ENCODE assay signal across 16 cellular contexts in the genomic region with DNA sequence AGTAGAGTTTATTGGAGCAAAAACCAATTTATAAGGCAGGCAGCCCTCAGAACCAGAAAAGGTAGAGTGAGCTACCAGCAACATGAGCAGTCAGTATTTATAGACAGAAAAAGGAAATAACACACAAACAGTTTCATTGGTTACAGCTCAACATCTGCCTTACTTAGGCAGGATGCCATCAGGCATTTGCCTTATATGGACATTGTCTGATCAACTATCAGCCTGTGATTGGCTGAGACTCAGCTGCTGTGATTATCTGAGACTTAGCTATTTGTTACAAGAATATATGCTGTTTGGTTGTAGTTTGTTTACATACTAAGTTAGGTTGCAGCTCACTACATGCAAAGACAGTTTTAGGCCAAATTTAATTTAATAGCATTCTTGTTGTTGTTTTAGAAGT.
DNase-seq lines count a peak whose midpoint lies in the region; ATAC-seq and TF ChIP-seq lines count a peak whose summit lies in the region.
"Had no signal": no experiment of that assay in that cellular context is flagged by ENCODE, and none has a peak within 500 bp of the region (broad histone marks: within the 10 kb centered on the region; RNA-seq: fewer than 3 reads in every experiment).

No MANE protein-coding gene starts in this region.

- no peaks in the 10 kb centered on the region for H3K9me3 ChIP-seq in CD8-positive, alpha-beta memory T cell (ENCODE audit: low read length)
- H3K9me3 ChIP-seq: colonic mucosa, thyroid gland had no signal

- H3K27me3 Mint-ChIP-seq in nephron progenitor cell (ENCODE audit: low read depth, poor library complexity): peaks cover 6% of the 10 kb centered on the region
- H3K27me3 Mint-ChIP-seq in CD8-positive, alpha-beta memory T cell: peaks cover 6 to 15% of the 10 kb centered on the region in 2 donors

- CTCF ChIA-PET in CD8-positive, alpha-beta memory T cell (lab: Charles Lee): no interaction called here

- no peak overlapping the region for H3K27ac Mint-ChIP-seq in nephron progenitor cell
- H3K27ac Mint-ChIP-seq in CD8-positive, alpha-beta memory T cell: no peak overlapping the region
- H3K27ac Mint-ChIP-seq: activated naive CD4-positive, alpha-beta T cell treated with anti-CD3 and anti-CD28 coated beads for 36 hours had no signal

- no peaks in the 10 kb centered on the region for H3K4me1 Mint-ChIP-seq in nephron progenitor cell
- H3K4me1 Mint-ChIP-seq in CD8-positive, alpha-beta memory T cell: peaks cover 6 to 76% (median 15%) of the 10 kb centered on the region in 3 donors

- H3K4me3 ChIP-seq in foreskin fibroblast (ENCODE audit: low read depth in 1 of 2, low read length in 2 of 2): no peak overlapping the region
- no peak overlapping the region for H3K4me3 ChIP-seq in CD8-positive, alpha-beta memory T cell (ENCODE audit: low read length)
- H3K4me3 ChIP-seq: BLaER1 treated with 17β-estradiol and CSF1 and Interleukin-3, amounts not matched to agents 10 nM and 100 nM; colonic mucosa; thyroid gland had no signal

- no peaks in the 10 kb centered on the region for H3K9me3 Mint-ChIP-seq in nephron progenitor cell
- no peaks in the 10 kb centered on the region for H3K9me3 Mint-ChIP-seq in CD8-positive, alpha-beta memory T cell
- H3K9me3 Mint-ChIP-seq: activated naive CD4-positive, alpha-beta T cell treated with anti-CD3 and anti-CD28 coated beads for 36 hours had no signal

- peaks cover 4% of the 10 kb centered on the region for H3K4me1 ChIP-seq in CD8-positive, alpha-beta memory T cell (ENCODE audit: insufficient read depth, low read length)
- H3K4me1 ChIP-seq: colonic mucosa had no signal

- H3K36me3 Mint-ChIP-seq in nephron progenitor cell (ENCODE audit: low read depth): no peaks in the 10 kb centered on the region
- no peaks in the 10 kb centered on the region for H3K36me3 Mint-ChIP-seq in CD8-positive, alpha-beta memory T cell

- TF ChIP-seq CTCF in nephron progenitor cell (IDR thresholded peaks at IDR 0.05) (no peak), foreskin fibroblast (IDR thresholded peaks at IDR 0.05; ENCODE audit: low read depth, low read length) (no peak)

- peak; percentile 42 for DNase-seq in NAMALWA (ENCODE audit: low spot score)
- DNase-seq in nephron progenitor cell: no peak
- DNase-seq in foreskin fibroblast: no peak
- no peak for DNase-seq in cerebellum (ENCODE audit: low spot score)
- no peak for DNase-seq in CD8-positive, alpha-beta memory T cell
- DNase-seq: activated CD4-positive, alpha-beta T cell treated with anti-CD3 and anti-CD28 coated beads for 1 hour; activated naive CD4-positive, alpha-beta T cell treated with anti-CD3 and anti-CD28 coated beads for 36 hours; colonic mucosa; head of caudate nucleus; midbrain; thyroid gland had no signal

- H3K27ac ChIP-seq in CD8-positive, alpha-beta memory T cell (ENCODE audit: low read depth, low read length): no peak overlapping the region
- H3K27ac ChIP-seq: BLaER1 treated with 17β-estradiol and CSF1 and Interleukin-3, amounts not matched to agents 10 nM and 100 nM; colonic mucosa had no signal

- POLR2A ChIA-PET in CD8-positive, alpha-beta memory T cell (lab: Charles Lee): no interaction called here

- ATAC-seq in GM18499 (IDR thresholded peaks at IDR 0.05; ENCODE audit: insufficient read depth, unreplicated experiment): peak; percentile 76
- ATAC-seq in GM19438 (IDR thresholded peaks at IDR 0.05; ENCODE audit: low read depth, unreplicated experiment): peak; percentile 89
- ATAC-seq in HG02870 (IDR thresholded peaks at IDR 0.05; ENCODE audit: unreplicated experiment): peak; percentile 68
- ATAC-seq: Right ventricle myocardium inferior had no signal

- H3K27me3 ChIP-seq in CD8-positive, alpha-beta memory T cell (ENCODE audit: insufficient read depth, low read length, poor library complexity, severe bottlenecking): no peaks in the 10 kb centered on the region
- H3K27me3 ChIP-seq: BLaER1 treated with 17β-estradiol and CSF1 and Interleukin-3, amounts not matched to agents 10 nM and 100 nM; colonic mucosa; thyroid gland had no signal

- H3K4me3 Mint-ChIP-seq in nephron progenitor cell: no peak overlapping the region
- no peak overlapping the region for H3K4me3 Mint-ChIP-seq in CD8-positive, alpha-beta memory T cell
- H3K4me3 Mint-ChIP-seq: activated naive CD4-positive, alpha-beta T cell treated with anti-CD3 and anti-CD28 coated beads for 36 hours had no signal

- H3K36me3 ChIP-seq in CD8-positive, alpha-beta memory T cell (ENCODE audit: insufficient read depth, low read length): no peaks in the 10 kb centered on the region
- H3K36me3 ChIP-seq: BLaER1 treated with 17β-estradiol and CSF1 and Interleukin-3, amounts not matched to agents 10 nM and 100 nM; colonic mucosa; thyroid gland had no signal
